ENCODE assay signal across 27 cellular contexts in genomic region chr5:10469253-10470030, GRCh38. TPM values are rescaled to one million over a fixed set of nuclear protein-coding genes. Genes with fewer than 3 reads are reported as not detected.
A peak's percentile ranks its signal among the peaks of the same experiment; 100 is the strongest.
DNase-seq lines count a peak whose midpoint lies in the region; ATAC-seq, FAIRE-seq and TF ChIP-seq lines count a peak whose summit lies in the region.
"Had no signal": no experiment of that assay in that cellular context is flagged by ENCODE, and none has a peak within 500 bp of the region (broad histone marks: within the 10 kb centered on the region; RNA-seq: fewer than 3 reads in every experiment).

No MANE protein-coding gene starts in this region.

- no peak overlapping the region for H2AFZ ChIP-seq in astrocyte (ENCODE audit: low read depth, low read length)
- H2AFZ ChIP-seq in Karpas-422 (ENCODE audit: low read length): no peak overlapping the region

- ATAC-seq in foreskin keratinocyte: peak; percentile 60
- no peak for ATAC-seq in HG03521 (IDR thresholded peaks at IDR 0.05; ENCODE audit: unreplicated experiment)
- ATAC-seq: activated T-helper 17 cell treated with anti-CD3 and anti-CD28 coated beads, Interleukin-2, amount 50 U/mL, for 72 hours; T-cell had no signal

- TF ChIP-seq CTCF in AG04449 (IDR thresholded peaks at IDR 0.05; ENCODE audit: insufficient read depth, low read length, missing control alignments) (no peak), HFFc6 (IDR thresholded peaks at IDR 0.05) (no peak), astrocyte (IDR thresholded peaks at IDR 0.05; ENCODE audit: insufficient read depth, low read depth, low read length) (no peak), foreskin keratinocyte (conservative IDR thresholded peaks at IDR 0.05) (no peak)

- H3K4me3 ChIP-seq in AG04449 (ENCODE audit: low read depth, low read length): no peak overlapping the region
- peak overlapping the region; percentile 9 for H3K4me3 ChIP-seq in astrocyte (ENCODE audit: insufficient read depth, low read depth, low read length)
- no peak overlapping the region for H3K4me3 ChIP-seq in Karpas-422 (ENCODE audit: low read length)
- H3K4me3 ChIP-seq: colonic mucosa had no signal

- peak overlapping the region; percentile 68 for H3K4me2 ChIP-seq in astrocyte (ENCODE audit: low read length)
- no peak overlapping the region for H3K4me2 ChIP-seq in Karpas-422 (ENCODE audit: low read depth, low read length, poor library complexity, severe bottlenecking)

- peak overlapping the region; percentile 93 for H3K27ac Mint-ChIP-seq in HFFc6
- H3K27ac Mint-ChIP-seq in astrocyte (ENCODE audit: unreplicated experiment): peak overlapping the region; percentile 69
- H3K27ac Mint-ChIP-seq: activated CD4-positive, alpha-beta T cell treated with anti-CD3 and anti-CD28 coated beads, Interleukin-2, amount 10 ng/mL, durations not matched to agents 24 days and 14 days; activated naive CD8-positive, alpha-beta T cell treated with anti-CD3 and anti-CD28 coated beads for 36 hours; activated T-helper 17 cell treated with anti-CD3 and anti-CD28 coated beads, Interleukin-2, amount 50 U/mL, for 72 hours; CD4-positive, alpha-beta T cell; memory B cell; T-cell had no signal

- H3K36me3 Mint-ChIP-seq in HFFc6 (ENCODE audit: low read depth): no peaks in the 10 kb centered on the region
- peaks cover 3% of the 10 kb centered on the region for H3K36me3 Mint-ChIP-seq in astrocyte (ENCODE audit: low read depth, unreplicated experiment)
- H3K36me3 Mint-ChIP-seq: activated naive CD8-positive, alpha-beta T cell treated with anti-CD3 and anti-CD28 coated beads for 36 hours had no signal

- DNase-seq in AG04449 (ENCODE audit: low read depth, low spot score) (peak; percentile 95), HFFc6 (peak; percentile 96), astrocyte (ENCODE audit: low read depth) (peak; percentile 90), foreskin keratinocyte (no peak), HTR-8/SVneo (ENCODE audit: insufficient read length, low spot score) (no peak), Karpas-422 (no peak)
- no peak for DNase-seq in activated CD4-positive, alpha-beta T cell treated with anti-CD3 and anti-CD28 coated beads for 1 hour
- DNase-seq: activated CD4-positive, alpha-beta T cell treated with anti-CD3 and anti-CD28 coated beads, Interleukin-2, amount 10 ng/mL, durations not matched to agents 24 days and 14 days; activated naive CD8-positive, alpha-beta T cell treated with anti-CD3 and anti-CD28 coated beads for 36 hours; CD4-positive, alpha-beta T cell; colonic mucosa; DMS153; foreskin melanocyte; hypothalamus; kidney; MV-4-11; NCI-H1930; NCI-H345; NCI-H82; nucleus accumbens; OCI-M1; T-cell had no signal

- H3K79me2 ChIP-seq in astrocyte (ENCODE audit: insufficient read depth, low read length) (no peaks in the 10 kb centered on the region), Karpas-422 (ENCODE audit: low read length) (no peaks in the 10 kb centered on the region)

- CTCF ChIA-PET in AG04449 (lab: Yijun Ruan, JAX): interaction anchor here (2.9 kb wide), 1 partner anchor 159 kb away, joined by 14 read pairs; no protein-coding TSS in a partner anchor

- no peaks in the 10 kb centered on the region for H3K36me3 ChIP-seq in astrocyte (ENCODE audit: insufficient read depth, low read length)
- no peaks in the 10 kb centered on the region for H3K36me3 ChIP-seq in Karpas-422 (ENCODE audit: insufficient read depth, low read length)
- H3K36me3 ChIP-seq: colonic mucosa had no signal

- H3K4me1 Mint-ChIP-seq in HFFc6 (ENCODE audit: low read depth) (peaks cover 62% of the 10 kb centered on the region), astrocyte (ENCODE audit: low read depth, unreplicated experiment) (peaks cover 36% of the 10 kb centered on the region)
- H3K4me1 Mint-ChIP-seq: activated T-helper 17 cell treated with anti-CD3 and anti-CD28 coated beads, Interleukin-2, amount 50 U/mL, for 72 hours; memory B cell had no signal

- peaks cover 50% of the 10 kb centered on the region for H3K4me1 ChIP-seq in astrocyte (ENCODE audit: insufficient read depth, low read length)
- peaks cover 10% of the 10 kb centered on the region for H3K4me1 ChIP-seq in foreskin keratinocyte
- no peaks in the 10 kb centered on the region for H3K4me1 ChIP-seq in Karpas-422 (ENCODE audit: low read length)
- H3K4me1 ChIP-seq: colonic mucosa had no signal

- H4K20me1 ChIP-seq in astrocyte (ENCODE audit: insufficient read depth, low read length) (no peaks in the 10 kb centered on the region), Karpas-422 (ENCODE audit: insufficient read depth, low read depth, low read length) (no peaks in the 10 kb centered on the region)

- H3K9me2 ChIP-seq in Karpas-422 (replicated peaks; ENCODE audit: insufficient read depth, low read length): no peaks in the 10 kb centered on the region

- H3K27me3 Mint-ChIP-seq in HFFc6 (ENCODE audit: insufficient read depth): peaks cover 5% of the 10 kb centered on the region
- H3K27me3 Mint-ChIP-seq in astrocyte (ENCODE audit: low read depth, unreplicated experiment): peaks cover 2% of the 10 kb centered on the region
- H3K27me3 Mint-ChIP-seq: activated naive CD8-positive, alpha-beta T cell treated with anti-CD3 and anti-CD28 coated beads for 36 hours; activated T-helper 17 cell treated with anti-CD3 and anti-CD28 coated beads, Interleukin-2, amount 50 U/mL, for 72 hours; CD4-positive, alpha-beta T cell had no signal

- H3K9me3 ChIP-seq in astrocyte (ENCODE audit: insufficient read depth, low read depth, low read length) (no peaks in the 10 kb centered on the region), Karpas-422 (ENCODE audit: low read length) (no peaks in the 10 kb centered on the region)
- H3K9me3 ChIP-seq: colonic mucosa had no signal

- H3K4me3 Mint-ChIP-seq in HFFc6: peak overlapping the region; percentile 75
- peak overlapping the region; percentile 20 for H3K4me3 Mint-ChIP-seq in astrocyte (ENCODE audit: unreplicated experiment)
- H3K4me3 Mint-ChIP-seq: activated CD4-positive, alpha-beta T cell treated with anti-CD3 and anti-CD28 coated beads, Interleukin-2, amount 10 ng/mL, durations not matched to agents 24 days and 14 days; activated naive CD8-positive, alpha-beta T cell treated with anti-CD3 and anti-CD28 coated beads for 36 hours; activated T-helper 17 cell treated with anti-CD3 and anti-CD28 coated beads, Interleukin-2, amount 50 U/mL, for 72 hours; CD4-positive, alpha-beta T cell; memory B cell; T-cell had no signal

- H3K9me3 Mint-ChIP-seq in HFFc6: no peaks in the 10 kb centered on the region
- H3K9me3 Mint-ChIP-seq in astrocyte (ENCODE audit: unreplicated experiment): no peaks in the 10 kb centered on the region
- H3K9me3 Mint-ChIP-seq: activated CD4-positive, alpha-beta T cell treated with anti-CD3 and anti-CD28 coated beads, Interleukin-2, amount 10 ng/mL, durations not matched to agents 24 days and 14 days; activated naive CD8-positive, alpha-beta T cell treated with anti-CD3 and anti-CD28 coated beads for 36 hours; activated T-helper 17 cell treated with anti-CD3 and anti-CD28 coated beads, Interleukin-2, amount 50 U/mL, for 72 hours; memory B cell; T-cell had no signal

- POLR2A ChIA-PET in AG04449 (lab: Yijun Ruan, JAX): interaction anchor here (0.9 to 1.0 kb wide), 2 partner anchors 16 to 138 kb away, joined by 3 to 5 read pairs; no protein-coding TSS in a partner anchor

- H3K27ac ChIP-seq in astrocyte (ENCODE audit: low read depth, low read length): peak overlapping the region; percentile 78
- no peak overlapping the region for H3K27ac ChIP-seq in foreskin keratinocyte
- H3K27ac ChIP-seq in Karpas-422 (ENCODE audit: low read length): no peak overlapping the region
- H3K27ac ChIP-seq: colonic mucosa had no signal

- no peaks in the 10 kb centered on the region for H3K27me3 ChIP-seq in astrocyte (ENCODE audit: insufficient read depth, low read length)
- H3K27me3 ChIP-seq in foreskin keratinocyte: no peaks in the 10 kb centered on the region
- H3K27me3 ChIP-seq in Karpas-422 (ENCODE audit: low read length): no peaks in the 10 kb centered on the region
- H3K27me3 ChIP-seq: colonic mucosa had no signal

- peak overlapping the region; percentile 50 for H3K9ac ChIP-seq in astrocyte (ENCODE audit: low read length)
- H3K9ac ChIP-seq in Karpas-422 (ENCODE audit: low read length): no peak overlapping the region

- peak; percentile 23 for FAIRE-seq in astrocyte (lab: Jason Lieb, UNC)
- no peak for FAIRE-seq in HTR-8/SVneo (lab: Jason Lieb, UNC)
- FAIRE-seq: H54, kidney, urothelium cell line had no signal

RNA-seq across cellular contexts. Expression of gene ROPN1L, which starts 27.8 kb away (rescaled TPM):
- under 1 TPM; 0.38 to 0.68 (median 0.47) TPM for total RNA-seq in HFFc6 (2021; fragmentation: NEBNext Ultra II Directional; extraction: Animal tissue kit (Norgen Biotek cat#: 25700))
- total RNA-seq in astrocyte: 0.60 and 0.77 TPM in 2 replicates
- 0.17 and 0.18 TPM in 2 replicates for total RNA-seq in foreskin keratinocyte
- 0.17 and 0.19 TPM in 2 replicates for polyA plus RNA-seq in foreskin keratinocyte
- total RNA-seq in Karpas-422 (2014; rRNA removed; shearing (Covaris generic); ENCODE audit: low replicate concordance): 1.2 TPM in 1 of 2 replicates, not detected in the other
- total RNA-seq: activated CD4-positive, alpha-beta T cell treated with anti-CD3 and anti-CD28 coated beads, Interleukin-2, amount 10 ng/mL, durations not matched to agents 24 days and 14 days; activated naive CD8-positive, alpha-beta T cell treated with anti-CD3 and anti-CD28 coated beads for 36 hours; colonic mucosa had no signal

Comparison
In these comparisons a context has a peak if more than half of its experiments do, and no peak if none do; other contexts are left out.
1. DNase-seq: peak in AG04449 (single experiment), HFFc6 (single experiment) and astrocyte (single experiment); none in foreskin keratinocyte (0 of 2), HTR-8/SVneo (single experiment), Karpas-422 (single experiment) and activated CD4-positive, alpha-beta T cell treated with anti-CD3 and anti-CD28 coated beads for 1 hour (single experiment).